8 cellular contexts compared by ENCODE assay signal in genomic region chr4:185396724-185397402, GRCh38. TPM values are rescaled to one million over a fixed set of nuclear protein-coding genes. Genes with fewer than 3 reads are reported as not detected.
DNase-seq lines count a peak whose midpoint lies in the region; ATAC-seq and TF ChIP-seq lines count a peak whose summit lies in the region.

ANKRD37 (plus strand) TSS chr4:185396841; CDS start chr4:185396924, 83 bp downstream.

- POLR2A ChIA-PET in SK-N-SH (lab: Yijun Ruan, JAX), result interaction anchor here (0.7 to 2.2 kb wide), 14 partner anchors 8 to 625 kb away, joined by 3 to 14 read pairs (median 4); partner anchors contain the start of genes SLC25A4, SNX25 and UFSP2

- peaks cover 26 to 36% of the 10 kb centered on the region in 2 experiments for H3K36me3 ChIP-seq in SK-N-SH (replicated peaks in 1 of 2; ENCODE audit: control insufficient read depth in 1 of 2, insufficient read depth in 2 of 2, low read length in 1 of 2)

- peak within 1 kb of the TSS; percentile 74 to 78 for H3K4me3 ChIP-seq in SK-N-SH (ENCODE audit: low read depth in 2 of 2, low read length in 1 of 2)

- H3K36me3 Mint-ChIP-seq in endothelial cell (ENCODE audit: low read depth, unreplicated experiment) (peaks cover 9% of the 10 kb centered on the region), mesothelial cell of epicardium (peaks cover 15% of the 10 kb centered on the region)

- H3K27me3 Mint-ChIP-seq in endothelial cell (ENCODE audit: unreplicated experiment) (peaks cover 13% of the 10 kb centered on the region), mesothelial cell of epicardium (ENCODE audit: low read depth) (no peaks in the 10 kb centered on the region)

- peak within 1 kb of the TSS; percentile 94 to 98 for H3K27ac ChIP-seq in SK-N-SH (ENCODE audit: low read depth in 2 of 2, low read length in 1 of 2)

- ATAC-seq in HG03460 (IDR thresholded peaks at IDR 0.05; ENCODE audit: unreplicated experiment) (peak; percentile 1), GM19455 (IDR thresholded peaks at IDR 0.05; ENCODE audit: unreplicated experiment) (no peak)

- H3K9me3 Mint-ChIP-seq in endothelial cell (ENCODE audit: unreplicated experiment), result no peaks in the 10 kb centered on the region
- H3K9me3 Mint-ChIP-seq in mesothelial cell of epicardium, result peaks cover 3% of the 10 kb centered on the region

- no peaks in the 10 kb centered on the region for H4K20me1 ChIP-seq in SK-N-SH (ENCODE audit: insufficient read depth)

- no peak for TF ChIP-seq EP300 in SK-N-SH (IDR thresholded peaks at IDR 0.05; ENCODE audit: borderline replicate concordance in 1 of 2, low read depth in 1 of 2, low read length in 1 of 2)

- no peak for TF ChIP-seq RAD21 in SK-N-SH (IDR thresholded peaks at IDR 0.05; ENCODE audit: low read length)

- H3K4me2 ChIP-seq in SK-N-SH, result peak within 1 kb of the TSS; percentile 99

- H3K4me3 Mint-ChIP-seq in endothelial cell (ENCODE audit: unreplicated experiment), result peak within 1 kb of the TSS; percentile 95
- H3K4me3 Mint-ChIP-seq in mesothelial cell of epicardium, result peak within 1 kb of the TSS; percentile 81

- H3K79me2 ChIP-seq in SK-N-SH (ENCODE audit: insufficient read depth), result 0 out of 2 replicates have a peak, but pooled peaks cover 8% of the 10 kb centered on the region

- no peaks in the 10 kb centered on the region for H3K9me2 ChIP-seq in SK-N-SH

- WGBS in SK-N-SH (ENCODE audit: low lambda C conversion rate), result 29% methylated on average over 19 of the region's 38 CpGs

- H3K27ac Mint-ChIP-seq in endothelial cell (ENCODE audit: unreplicated experiment) (peak within 1 kb of the TSS; percentile 98), mesothelial cell of epicardium (peak within 1 kb of the TSS; percentile 96)

- no peaks in the 10 kb centered on the region for H3K27me3 ChIP-seq in SK-N-SH (ENCODE audit: insufficient read depth)

- H3K9me3 ChIP-seq in SK-N-SH, result no peaks in the 10 kb centered on the region

- CTCF ChIA-PET in SK-N-SH (lab: Yijun Ruan, JAX), result interaction anchor here (1.1 to 3.8 kb wide), 4 partner anchors 165 to 641 kb away, joined by 5 to 19 read pairs (median 10); partner anchors contain the start of gene SNX25

- peaks cover 6 to 8% of the 10 kb centered on the region in 2 experiments; a peak in 3 of 4 replicates for H3K4me1 ChIP-seq in SK-N-SH (ENCODE audit: control insufficient read depth in 1 of 2, insufficient read depth in 2 of 2, low read depth in 1 of 2, low read length in 1 of 2)

- H3F3A ChIP-seq in SK-N-SH (replicated peaks; ENCODE audit: insufficient read depth), result peaks cover 14% of the 10 kb centered on the region

- H2AFZ ChIP-seq in SK-N-SH (ENCODE audit: low read depth), result peak within 1 kb of the TSS; percentile 74

- H3K9ac ChIP-seq in SK-N-SH, result peak within 1 kb of the TSS; percentile 90

- DNase-seq in Daoy (ENCODE audit: low read depth) (peak; percentile 24), SK-N-SH (peak; percentile 43), endothelial cell (ENCODE audit: low spot score) (peak; percentile 38), mesothelial cell of epicardium (ENCODE audit: low spot score in 2 of 2, unreplicated experiment in 2 of 2) (peak in 1 of 2 experiments; percentile 21), ureter (ENCODE audit: low spot score) (peak; percentile 54), GDM1 (lab: John Stamatoyannopoulos, UW) (no peak)

- peaks cover 17% of the 10 kb centered on the region for H3K4me1 Mint-ChIP-seq in endothelial cell (ENCODE audit: unreplicated experiment)
- H3K4me1 Mint-ChIP-seq in mesothelial cell of epicardium, result peaks cover 27% of the 10 kb centered on the region

- TF ChIP-seq CTCF in SK-N-SH (IDR thresholded peaks at IDR 0.05), result no peak; the same call in 1 of the 2 replicates
- no peak for TF ChIP-seq CTCF in endothelial cell (IDR thresholded peaks at IDR 0.05; ENCODE audit: unreplicated experiment)
- TF ChIP-seq CTCF in mesothelial cell of epicardium (IDR thresholded peaks at IDR 0.05; ENCODE audit: unreplicated experiment), result no peak

TF ChIP-seq in SK-N-SH, 30 proteins besides CTCF, POLR2A, EP300 and RAD21:
- TF ChIP-seq MAX (IDR thresholded peaks at IDR 0.05; ENCODE audit: low read depth), result no peak
- no peak for TF ChIP-seq TEAD4 (IDR thresholded peaks at IDR 0.05; ENCODE audit: borderline replicate concordance, insufficient read depth)
- TF ChIP-seq YY1 (IDR thresholded peaks at IDR 0.05; ENCODE audit: low read depth), result no peak
- TF ChIP-seq USF1 (IDR thresholded peaks at IDR 0.05; ENCODE audit: borderline replicate concordance, low read depth), result no peak
- TF ChIP-seq SIN3A (IDR thresholded peaks at IDR 0.05; ENCODE audit: borderline replicate concordance, low read depth, low read length), result no peak
- no peak for TF ChIP-seq POLR2AphosphoS5 (IDR thresholded peaks at IDR 0.05; ENCODE audit: low read depth, low read length)
- no peak for TF ChIP-seq CHD2 (IDR thresholded peaks at IDR 0.05; ENCODE audit: low read length, partially characterized antibody)
- TF ChIP-seq FOXJ3 (CRISPR knock-in tag; IDR thresholded peaks at IDR 0.05), result no peak
- no peak for TF ChIP-seq NFIC (IDR thresholded peaks at IDR 0.05; ENCODE audit: borderline replicate concordance)
- TF ChIP-seq TCF12 (IDR thresholded peaks at IDR 0.05), result no peak

RNA-seq across cellular contexts. Expression of gene ANKRD37, which starts in this region (rescaled TPM):
- 0.36 and 0.97 TPM in 2 replicates for total RNA-seq in Daoy (2014; rRNA removed; shearing (Covaris generic))
- 10.1 and 11.6 TPM in 2 replicates for polyA plus RNA-seq in SK-N-SH (2012; rRNA removed)
- polyA plus RNA-seq in SK-N-SH (2012; cell fraction: cytosol; rRNA removed), result 9.4 and 11.7 TPM in 2 replicates
- 20.5 and 22.3 TPM in 2 replicates for polyA plus RNA-seq in SK-N-SH (2012; cell fraction: nucleus; rRNA removed)
- total RNA-seq in endothelial cell (ENCODE audit: unreplicated experiment), result 2.6 TPM
- 3.5 to 3.7 TPM (median 3.5 TPM) in 3 replicates for total RNA-seq in mesothelial cell of epicardium
- total RNA-seq in ureter, result 11.9 TPM

Comparison
In these comparisons a context has a peak if more than half of its experiments do, and no peak if none do; other contexts are left out.
1. Peak in DNase-seq in Daoy; RNA of the gene not detected or under 1 TPM.